ENCODE assay signal across 19 cellular contexts in the genomic region with DNA sequence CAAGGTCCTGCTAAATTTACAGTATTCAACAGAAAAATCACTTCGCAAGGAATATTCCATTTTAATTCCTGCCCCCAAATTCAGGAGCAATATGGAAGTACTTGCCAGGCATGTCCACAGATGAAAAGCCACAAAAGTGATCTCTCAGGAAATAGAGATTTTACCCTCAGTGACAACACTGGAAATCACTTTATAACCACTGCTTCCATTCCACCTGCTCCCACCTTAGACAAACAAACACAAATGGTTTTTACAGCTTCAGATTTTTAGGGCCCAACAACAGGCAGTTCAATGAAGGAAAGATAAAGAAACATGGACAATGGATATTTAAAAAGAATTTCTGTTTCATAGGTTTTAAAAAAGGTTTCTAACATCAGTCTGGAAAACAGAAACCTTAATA.
"Had no signal": no experiment of that assay in that cellular context is flagged by ENCODE, and none has a peak within 500 bp of the region (broad histone marks: within the 10 kb centered on the region; RNA-seq: fewer than 3 reads in every experiment).

No MANE protein-coding gene starts in this region.

- DNase-seq: IMR-90, Karpas-422, KG1, MG63, NCI-H1092, NCI-H1105 treated with DMSO at 0.1 percent for 48 hours, NCI-H1417 treated with DMSO at 0.1 percent for 48 hours, NCI-H146, NCI-H1694 treated with DMSO at 0.1 percent for 48 hours, NCI-H1930, NCI-H2081, NCI-H2171, NCI-H226, NCI-H510A, NCI-H526, Right ventricle myocardium superior, RPMI8226, SIG-M5 had no signal

- ATAC-seq: HepG2 had no signal
